Comparison of ENCODE assay signal across 1 cellular context in genomic region chr14:105697955-105698354, GRCh38.
A peak's percentile ranks its signal among the peaks of the same experiment; 100 is the strongest.
TF ChIP-seq lines count a peak whose summit lies in the region.

No MANE protein-coding gene starts in this region.

TF ChIP-seq in GM12878, 131 proteins besides CTCF, POLR2A, EP300 and RAD21:
- TF ChIP-seq NBN (IDR thresholded peaks at IDR 0.05): 0 out of 2 replicates have a peak, but pooled peaks have one; percentile 44
- peak; percentile 31; the same call in 1 of the 2 replicates for TF ChIP-seq POLR2AphosphoS5 (IDR thresholded peaks at IDR 0.05; ENCODE audit: low read length)
- peak; percentile 96 for TF ChIP-seq HDGF (IDR thresholded peaks at IDR 0.05)
- peak; percentile 88 for TF ChIP-seq MLLT1 (IDR thresholded peaks at IDR 0.05)
- TF ChIP-seq BCL3 (IDR thresholded peaks at IDR 0.05; ENCODE audit: borderline replicate concordance, insufficient read depth, low read depth, low read length, poor library complexity, severe bottlenecking): peak; percentile 70
- peak; percentile 16 for TF ChIP-seq PBX3 (IDR thresholded peaks at IDR 0.05; ENCODE audit: insufficient replicate concordance, low read depth, low read length)
